Comparison of ENCODE assay signal across 28 cellular contexts in genomic region chr5:159786201-159786600, GRCh38.
"Had no signal": no experiment of that assay in that cellular context is flagged by ENCODE, and none has a peak within 500 bp of the region (broad histone marks: within the 10 kb centered on the region; RNA-seq: fewer than 3 reads in every experiment).

No MANE protein-coding gene starts in this region.

- H3K36me3 ChIP-seq: right lobe of liver, transverse colon had no signal

- H3K27ac ChIP-seq: epithelial cell of prostate, right lobe of liver had no signal

- H3K9me3 ChIP-seq: right lobe of liver, transverse colon had no signal

- H3K4me1 ChIP-seq: right lobe of liver had no signal

- H3K27me3 ChIP-seq: right lobe of liver, transverse colon had no signal

- H3K4me3 ChIP-seq: right lobe of liver, skin epidermis, transverse colon had no signal

- ATAC-seq: activated CD8-positive, alpha-beta T cell treated with anti-CD3 and anti-CD28 coated beads for 36 hours; activated T-cell treated with anti-CD3 and anti-CD28 coated beads, Interleukin-2, amount 50 U/mL, for 4 hours; activated T-helper 17 cell treated with anti-CD3 and anti-CD28 coated beads, Interleukin-2, amount 50 U/mL, for 72 hours; right lobe of liver; stimulated activated memory B cell treated with anti-CD40 and anti-IgM and Interleukin-4, amounts not matched to agents 10 μg/mL and 1 μg/mL and 100 μg/mL, for 72 hours; stimulated activated naive CD8-positive, alpha-beta T cell treated with anti-CD3 and anti-CD28 coated beads, Interleukin-15, amount 100 ng/mL, for 72 hours had no signal

- DNase-seq: activated B cell treated with CpG ODN at 0.5 μM for 24 hours; activated CD4-positive, alpha-beta T cell treated with anti-CD3 and anti-CD28 coated beads, Interleukin-2, amount 50 U/mL, for 1 hour; activated CD8-positive, alpha-beta T cell treated with anti-CD3 and anti-CD28 coated beads for 36 hours; activated gamma-delta T cell treated with Interleukin-2 at 50 U/mL for 16 hours; activated naive CD4-positive, alpha-beta T cell treated with anti-CD3 and anti-CD28 coated beads, Interleukin-2, amount 50 U/mL, for 16 hours; activated T-cell treated with anti-CD3 and anti-CD28 coated beads, Interleukin-2, amount 50 U/mL, for 4 hours; amygdala; effector CD8-positive, alpha-beta T cell; glutamatergic neuron; left cardiac atrium; right lobe of liver; stimulated activated CD4-positive, alpha-beta T cell treated with anti-CD3 and anti-CD28 coated beads, Interleukin-1b, Interleukin-23, amount 100 ng/mL, for 48 hours; stimulated activated CD4-positive, alpha-beta T cell treated with anti-CD3 and anti-CD28 coated beads, Interleukin-4, amount 100 ng/mL, for 4 hours; stimulated activated CD8-positive, alpha-beta memory T cell treated with anti-CD3 and anti-CD28 coated beads, Interleukin-4, amount 100 ng/mL, for 48 hours; stimulated activated naive CD8-positive, alpha-beta T cell treated with anti-CD3 and anti-CD28 coated beads, Interleukin-15, amount 100 ng/mL, for 72 hours; substantia nigra; T-helper 2 cell; transverse colon had no signal

- FAIRE-seq: bronchial epithelial cell, colon, endometrium, frontal cortex, keratinocyte, urothelium cell line had no signal
